In the genomic region with DNA sequence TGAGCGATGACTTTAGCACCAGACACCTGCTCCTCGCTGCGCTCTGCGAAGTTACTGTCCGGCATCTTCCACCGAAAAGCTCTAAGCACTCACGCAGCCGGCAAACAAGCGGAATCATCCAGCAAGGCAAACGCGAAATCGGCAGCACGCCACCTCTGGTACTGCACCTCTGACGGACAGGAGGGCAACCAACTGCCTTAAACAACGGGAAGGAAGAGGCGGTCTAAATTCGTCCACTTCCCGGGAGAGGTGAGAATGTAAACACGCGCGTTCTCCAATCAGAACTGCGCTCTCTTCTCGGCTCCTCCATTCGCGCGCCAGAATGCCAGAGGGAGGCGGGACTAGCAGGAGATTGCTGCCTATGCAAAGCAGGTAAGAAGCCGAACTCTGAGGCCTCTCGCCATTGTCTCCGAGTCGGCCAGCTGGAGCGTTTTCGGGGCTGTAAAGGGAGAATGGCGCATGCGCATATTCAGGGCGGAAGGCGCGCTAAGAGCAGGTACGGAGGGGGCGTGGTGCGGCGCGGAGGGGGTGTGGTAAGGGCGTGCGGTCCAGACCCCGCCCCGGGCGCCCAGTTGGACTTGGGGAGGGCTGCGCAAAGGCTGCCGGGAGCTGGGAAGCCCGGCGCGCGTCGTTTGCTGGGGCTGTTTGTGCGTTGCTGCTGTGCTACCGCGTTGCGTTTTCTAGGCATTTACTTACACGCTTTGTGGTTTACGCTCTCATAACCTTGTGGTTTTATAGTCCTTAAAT, we compare ENCODE assay signal across 1 cellular context.
TF ChIP-seq lines count a peak whose summit lies in the region.

A gene with protein sequence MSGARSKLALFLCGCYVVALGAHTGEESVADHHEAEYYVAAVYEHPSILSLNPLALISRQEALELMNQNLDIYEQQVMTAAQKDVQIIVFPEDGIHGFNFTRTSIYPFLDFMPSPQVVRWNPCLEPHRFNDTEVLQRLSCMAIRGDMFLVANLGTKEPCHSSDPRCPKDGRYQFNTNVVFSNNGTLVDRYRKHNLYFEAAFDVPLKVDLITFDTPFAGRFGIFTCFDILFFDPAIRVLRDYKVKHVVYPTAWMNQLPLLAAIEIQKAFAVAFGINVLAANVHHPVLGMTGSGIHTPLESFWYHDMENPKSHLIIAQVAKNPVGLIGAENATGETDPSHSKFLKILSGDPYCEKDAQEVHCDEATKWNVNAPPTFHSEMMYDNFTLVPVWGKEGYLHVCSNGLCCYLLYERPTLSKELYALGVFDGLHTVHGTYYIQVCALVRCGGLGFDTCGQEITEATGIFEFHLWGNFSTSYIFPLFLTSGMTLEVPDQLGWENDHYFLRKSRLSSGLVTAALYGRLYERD (plus strand): TSS at position 347 of the 747 bp plus-strand sequence. CDS start 33,695 bp downstream, outside the sequence.
A gene (minus strand): TSS at position 171 of the 747 bp plus-strand sequence. CDS start 106 bp downstream, at position 65.

TF ChIP-seq in HEK293, 187 proteins besides CTCF, POLR2A, EP300 and RAD21 (continued from another document and continues in another):
- no peak for TF ChIP-seq MZF1 (tag by site-specific recombination; IDR thresholded peaks at IDR 0.05; ENCODE audit: borderline replicate concordance)
- TF ChIP-seq, protein P1, sequence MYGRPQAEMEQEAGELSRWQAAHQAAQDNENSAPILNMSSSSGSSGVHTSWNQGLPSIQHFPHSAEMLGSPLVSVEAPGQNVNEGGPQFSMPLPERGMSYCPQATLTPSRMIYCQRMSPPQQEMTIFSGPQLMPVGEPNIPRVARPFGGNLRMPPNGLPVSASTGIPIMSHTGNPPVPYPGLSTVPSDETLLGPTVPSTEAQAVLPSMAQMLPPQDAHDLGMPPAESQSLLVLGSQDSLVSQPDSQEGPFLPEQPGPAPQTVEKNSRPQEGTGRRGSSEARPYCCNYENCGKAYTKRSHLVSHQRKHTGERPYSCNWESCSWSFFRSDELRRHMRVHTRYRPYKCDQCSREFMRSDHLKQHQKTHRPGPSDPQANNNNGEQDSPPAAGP (tag by site-specific recombination; IDR thresholded peaks at IDR 0.05) = peak; percentile 72; the same call in 1 of the 2 replicates
- TF ChIP-seq, protein P2, sequence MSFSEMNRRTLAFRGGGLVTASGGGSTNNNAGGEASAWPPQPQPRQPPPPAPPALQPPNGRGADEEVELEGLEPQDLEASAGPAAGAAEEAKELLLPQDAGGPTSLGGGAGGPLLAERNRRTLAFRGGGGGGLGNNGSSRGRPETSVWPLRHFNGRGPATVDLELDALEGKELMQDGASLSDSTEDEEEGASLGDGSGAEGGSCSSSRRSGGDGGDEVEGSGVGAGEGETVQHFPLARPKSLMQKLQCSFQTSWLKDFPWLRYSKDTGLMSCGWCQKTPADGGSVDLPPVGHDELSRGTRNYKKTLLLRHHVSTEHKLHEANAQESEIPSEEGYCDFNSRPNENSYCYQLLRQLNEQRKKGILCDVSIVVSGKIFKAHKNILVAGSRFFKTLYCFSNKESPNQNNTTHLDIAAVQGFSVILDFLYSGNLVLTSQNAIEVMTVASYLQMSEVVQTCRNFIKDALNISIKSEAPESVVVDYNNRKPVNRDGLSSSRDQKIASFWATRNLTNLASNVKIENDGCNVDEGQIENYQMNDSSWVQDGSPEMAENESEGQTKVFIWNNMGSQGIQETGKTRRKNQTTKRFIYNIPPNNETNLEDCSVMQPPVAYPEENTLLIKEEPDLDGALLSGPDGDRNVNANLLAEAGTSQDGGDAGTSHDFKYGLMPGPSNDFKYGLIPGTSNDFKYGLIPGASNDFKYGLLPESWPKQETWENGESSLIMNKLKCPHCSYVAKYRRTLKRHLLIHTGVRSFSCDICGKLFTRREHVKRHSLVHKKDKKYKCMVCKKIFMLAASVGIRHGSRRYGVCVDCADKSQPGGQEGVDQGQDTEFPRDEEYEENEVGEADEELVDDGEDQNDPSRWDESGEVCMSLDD (tag by site-specific recombination; IDR thresholded peaks at IDR 0.05) = no peak
- peak; percentile 37; the same call in 1 of the 2 replicates for TF ChIP-seq GLIS1 (tag by site-specific recombination; IDR thresholded peaks at IDR 0.05)
- no peak for TF ChIP-seq SCRT1 (tag by site-specific recombination; IDR thresholded peaks at IDR 0.05; ENCODE audit: borderline replicate concordance)
- TF ChIP-seq, protein P3, sequence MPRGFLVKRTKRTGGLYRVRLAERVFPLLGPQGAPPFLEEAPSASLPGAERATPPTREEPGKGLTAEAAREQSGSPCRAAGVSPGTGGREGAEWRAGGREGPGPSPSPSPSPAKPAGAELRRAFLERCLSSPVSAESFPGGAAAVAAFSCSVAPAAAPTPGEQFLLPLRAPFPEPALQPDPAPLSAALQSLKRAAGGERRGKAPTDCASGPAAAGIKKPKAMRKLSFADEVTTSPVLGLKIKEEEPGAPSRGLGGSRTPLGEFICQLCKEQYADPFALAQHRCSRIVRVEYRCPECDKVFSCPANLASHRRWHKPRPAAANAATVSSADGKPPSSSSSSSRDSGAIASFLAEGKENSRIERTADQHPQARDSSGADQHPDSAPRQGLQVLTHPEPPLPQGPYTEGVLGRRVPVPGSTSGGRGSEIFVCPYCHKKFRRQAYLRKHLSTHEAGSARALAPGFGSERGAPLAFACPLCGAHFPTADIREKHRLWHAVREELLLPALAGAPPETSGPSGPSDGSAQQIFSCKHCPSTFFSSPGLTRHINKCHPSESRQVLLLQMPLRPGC (tag by site-specific recombination; IDR thresholded peaks at IDR 0.05) = no peak
- no peak for TF ChIP-seq ZNF202 (tag by site-specific recombination; IDR thresholded peaks at IDR 0.05; ENCODE audit: borderline replicate concordance)
- TF ChIP-seq, protein P4, sequence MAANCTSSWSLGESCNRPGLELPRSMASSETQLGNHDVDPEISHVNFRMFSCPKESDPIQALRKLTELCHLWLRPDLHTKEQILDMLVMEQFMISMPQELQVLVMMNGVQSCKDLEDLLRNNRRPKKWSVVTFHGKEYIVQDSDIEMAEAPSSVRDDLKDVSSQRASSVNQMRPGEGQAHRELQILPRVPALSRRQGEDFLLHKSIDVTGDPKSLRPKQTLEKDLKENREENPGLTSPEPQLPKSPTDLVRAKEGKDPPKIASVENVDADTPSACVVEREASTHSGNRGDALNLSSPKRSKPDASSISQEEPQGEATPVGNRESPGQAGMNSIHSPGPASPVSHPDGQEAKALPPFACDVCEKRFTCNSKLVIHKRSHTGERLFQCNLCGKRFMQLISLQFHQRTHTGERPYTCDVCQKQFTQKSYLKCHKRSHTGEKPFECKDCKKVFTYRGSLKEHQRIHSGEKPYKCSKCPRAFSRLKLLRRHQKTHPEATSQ (tag by site-specific recombination; IDR thresholded peaks at IDR 0.05) = peak; percentile 94
- TF ChIP-seq ZNF776 (tag by site-specific recombination; IDR thresholded peaks at IDR 0.05; ENCODE audit: borderline replicate concordance) = no peak
- TF ChIP-seq, protein P5, sequence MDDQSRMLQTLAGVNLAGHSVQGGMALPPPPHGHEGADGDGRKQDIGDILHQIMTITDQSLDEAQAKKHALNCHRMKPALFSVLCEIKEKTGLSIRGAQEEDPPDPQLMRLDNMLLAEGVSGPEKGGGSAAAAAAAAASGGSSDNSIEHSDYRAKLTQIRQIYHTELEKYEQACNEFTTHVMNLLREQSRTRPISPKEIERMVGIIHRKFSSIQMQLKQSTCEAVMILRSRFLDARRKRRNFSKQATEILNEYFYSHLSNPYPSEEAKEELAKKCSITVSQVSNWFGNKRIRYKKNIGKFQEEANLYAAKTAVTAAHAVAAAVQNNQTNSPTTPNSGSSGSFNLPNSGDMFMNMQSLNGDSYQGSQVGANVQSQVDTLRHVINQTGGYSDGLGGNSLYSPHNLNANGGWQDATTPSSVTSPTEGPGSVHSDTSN (CRISPR knock-in tag; IDR thresholded peaks at IDR 0.05) = peak; percentile 98
- TF ChIP-seq ZFP69B (tag by site-specific recombination; IDR thresholded peaks at IDR 0.05) = peak; percentile 65; the same call in 1 of the 2 replicates
- TF ChIP-seq ZNF548 (tag by site-specific recombination; IDR thresholded peaks at IDR 0.05) = no peak
- no peak for TF ChIP-seq ZNF529 (tag by site-specific recombination; IDR thresholded peaks at IDR 0.05; ENCODE audit: insufficient replicate concordance)
- TF ChIP-seq, protein P6, sequence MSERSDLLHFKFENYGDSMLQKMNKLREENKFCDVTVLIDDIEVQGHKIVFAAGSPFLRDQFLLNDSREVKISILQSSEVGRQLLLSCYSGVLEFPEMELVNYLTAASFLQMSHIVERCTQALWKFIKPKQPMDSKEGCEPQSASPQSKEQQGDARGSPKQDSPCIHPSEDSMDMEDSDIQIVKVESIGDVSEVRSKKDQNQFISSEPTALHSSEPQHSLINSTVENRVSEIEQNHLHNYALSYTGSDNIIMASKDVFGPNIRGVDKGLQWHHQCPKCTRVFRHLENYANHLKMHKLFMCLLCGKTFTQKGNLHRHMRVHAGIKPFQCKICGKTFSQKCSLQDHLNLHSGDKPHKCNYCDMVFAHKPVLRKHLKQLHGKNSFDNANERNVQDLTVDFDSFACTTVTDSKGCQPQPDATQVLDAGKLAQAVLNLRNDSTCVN (tag by site-specific recombination; optimal IDR thresholded peaks at IDR 0.05) = peak; percentile 49
- TF ChIP-seq ZNF335 (tag by site-specific recombination; conservative IDR thresholded peaks at IDR 0.05) = peak; percentile 92
- peak; percentile 41; the same call in 1 of the 2 replicates for TF ChIP-seq ZNF394 (tag by site-specific recombination; IDR thresholded peaks at IDR 0.05; ENCODE audit: borderline replicate concordance)
- no peak for TF ChIP-seq ZNF768 (tag by site-specific recombination; IDR thresholded peaks at IDR 0.05)
- peak; percentile 65; the same call in 1 of the 2 replicates for TF ChIP-seq KLF16 (tag by site-specific recombination; IDR thresholded peaks at IDR 0.05)
- TF ChIP-seq ZNF292 (tag by site-specific recombination; IDR thresholded peaks at IDR 0.05; ENCODE audit: borderline replicate concordance, low read depth) = no peak
- no peak for TF ChIP-seq ZNF16 (tag by site-specific recombination; IDR thresholded peaks at IDR 0.05; ENCODE audit: low read depth)
- peak; percentile 71 for TF ChIP-seq SP7 (tag by site-specific recombination; IDR thresholded peaks at IDR 0.05)
- TF ChIP-seq RBAK (tag by site-specific recombination; IDR thresholded peaks at IDR 0.05) = no peak
- TF ChIP-seq ZFHX2 (tag by site-specific recombination; conservative IDR thresholded peaks at IDR 0.05) = no peak
- peak; percentile 92 for TF ChIP-seq ZNF2 (tag by site-specific recombination; IDR thresholded peaks at IDR 0.05)
- TF ChIP-seq KLF8 (tag by site-specific recombination; IDR thresholded peaks at IDR 0.05) = peak; percentile 98
- TF ChIP-seq, protein P7, sequence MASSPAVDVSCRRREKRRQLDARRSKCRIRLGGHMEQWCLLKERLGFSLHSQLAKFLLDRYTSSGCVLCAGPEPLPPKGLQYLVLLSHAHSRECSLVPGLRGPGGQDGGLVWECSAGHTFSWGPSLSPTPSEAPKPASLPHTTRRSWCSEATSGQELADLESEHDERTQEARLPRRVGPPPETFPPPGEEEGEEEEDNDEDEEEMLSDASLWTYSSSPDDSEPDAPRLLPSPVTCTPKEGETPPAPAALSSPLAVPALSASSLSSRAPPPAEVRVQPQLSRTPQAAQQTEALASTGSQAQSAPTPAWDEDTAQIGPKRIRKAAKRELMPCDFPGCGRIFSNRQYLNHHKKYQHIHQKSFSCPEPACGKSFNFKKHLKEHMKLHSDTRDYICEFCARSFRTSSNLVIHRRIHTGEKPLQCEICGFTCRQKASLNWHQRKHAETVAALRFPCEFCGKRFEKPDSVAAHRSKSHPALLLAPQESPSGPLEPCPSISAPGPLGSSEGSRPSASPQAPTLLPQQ (tag by site-specific recombination; IDR thresholded peaks at IDR 0.05) = peak; percentile 70; the same call in 1 of the 2 replicates
- TF ChIP-seq ZBTB8A (tag by site-specific recombination; IDR thresholded peaks at IDR 0.05) = peak; percentile 66
- TF ChIP-seq KLF1 (tag by site-specific recombination; IDR thresholded peaks at IDR 0.05) = peak; percentile 93
- TF ChIP-seq, protein P8, sequence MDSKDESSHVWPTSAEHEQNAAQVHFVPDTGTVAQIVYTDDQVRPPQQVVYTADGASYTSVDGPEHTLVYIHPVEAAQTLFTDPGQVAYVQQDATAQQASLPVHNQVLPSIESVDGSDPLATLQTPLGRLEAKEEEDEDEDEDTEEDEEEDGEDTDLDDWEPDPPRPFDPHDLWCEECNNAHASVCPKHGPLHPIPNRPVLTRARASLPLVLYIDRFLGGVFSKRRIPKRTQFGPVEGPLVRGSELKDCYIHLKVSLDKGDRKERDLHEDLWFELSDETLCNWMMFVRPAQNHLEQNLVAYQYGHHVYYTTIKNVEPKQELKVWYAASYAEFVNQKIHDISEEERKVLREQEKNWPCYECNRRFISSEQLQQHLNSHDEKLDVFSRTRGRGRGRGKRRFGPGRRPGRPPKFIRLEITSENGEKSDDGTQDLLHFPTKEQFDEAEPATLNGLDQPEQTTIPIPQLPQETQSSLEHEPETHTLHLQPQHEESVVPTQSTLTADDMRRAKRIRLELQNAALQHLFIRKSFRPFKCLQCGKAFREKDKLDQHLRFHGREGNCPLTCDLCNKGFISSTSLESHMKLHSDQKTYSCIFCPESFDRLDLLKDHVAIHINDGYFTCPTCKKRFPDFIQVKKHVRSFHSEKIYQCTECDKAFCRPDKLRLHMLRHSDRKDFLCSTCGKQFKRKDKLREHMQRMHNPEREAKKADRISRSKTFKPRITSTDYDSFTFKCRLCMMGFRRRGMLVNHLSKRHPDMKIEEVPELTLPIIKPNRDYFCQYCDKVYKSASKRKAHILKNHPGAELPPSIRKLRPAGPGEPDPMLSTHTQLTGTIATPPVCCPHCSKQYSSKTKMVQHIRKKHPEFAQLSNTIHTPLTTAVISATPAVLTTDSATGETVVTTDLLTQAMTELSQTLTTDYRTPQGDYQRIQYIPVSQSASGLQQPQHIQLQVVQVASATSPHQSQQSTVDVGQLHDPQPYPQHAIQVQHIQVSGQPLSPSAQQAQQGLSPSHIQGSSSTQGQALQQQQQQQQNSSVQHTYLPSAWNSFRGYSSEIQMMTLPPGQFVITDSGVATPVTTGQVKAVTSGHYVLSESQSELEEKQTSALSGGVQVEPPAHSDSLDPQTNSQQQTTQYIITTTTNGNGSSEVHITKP (tag by site-specific recombination; IDR thresholded peaks at IDR 0.05) = peak; percentile 36; the same call in 1 of the 2 replicates
- peak; percentile 31; the same call in 1 of the 2 replicates for TF ChIP-seq ZBTB17 (tag by site-specific recombination; IDR thresholded peaks at IDR 0.05)
- TF ChIP-seq WT1 (tag by site-specific recombination; IDR thresholded peaks at IDR 0.05) = no peak
- TF ChIP-seq OSR2 (tag by site-specific recombination; IDR thresholded peaks at IDR 0.05) = 0 out of 2 replicates have a peak, but pooled peaks have one; percentile 22
- no peak for TF ChIP-seq FEZF1 (tag by site-specific recombination; IDR thresholded peaks at IDR 0.05)
- TF ChIP-seq, protein P9, sequence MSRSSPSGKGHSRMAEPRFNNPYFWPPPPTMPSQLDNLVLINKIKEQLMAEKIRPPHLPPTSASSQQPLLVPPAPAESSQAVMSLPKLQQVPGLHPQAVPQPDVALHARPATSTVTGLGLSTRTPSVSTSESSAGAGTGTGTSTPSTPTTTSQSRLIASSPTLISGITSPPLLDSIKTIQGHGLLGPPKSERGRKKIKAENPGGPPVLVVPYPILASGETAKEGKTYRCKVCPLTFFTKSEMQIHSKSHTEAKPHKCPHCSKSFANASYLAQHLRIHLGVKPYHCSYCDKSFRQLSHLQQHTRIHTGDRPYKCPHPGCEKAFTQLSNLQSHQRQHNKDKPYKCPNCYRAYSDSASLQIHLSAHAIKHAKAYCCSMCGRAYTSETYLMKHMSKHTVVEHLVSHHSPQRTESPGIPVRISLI (tag by site-specific recombination; IDR thresholded peaks at IDR 0.05) = no peak
- 0 out of 2 replicates have a peak, but pooled peaks have one; percentile 18 for TF ChIP-seq ZNF558 (tag by site-specific recombination; IDR thresholded peaks at IDR 0.05)
- no peak for TF ChIP-seq ZFP3 (tag by site-specific recombination; IDR thresholded peaks at IDR 0.05; ENCODE audit: low read depth)
- TF ChIP-seq OVOL3 (tag by site-specific recombination; IDR thresholded peaks at IDR 0.05) = no peak
- peak; percentile 92 for TF ChIP-seq SP3 (tag by site-specific recombination; IDR thresholded peaks at IDR 0.05)
- peak; percentile 100 for TF ChIP-seq KLF9 (tag by site-specific recombination; IDR thresholded peaks at IDR 0.05; ENCODE audit: low read depth)
- TF ChIP-seq HOXC10 (CRISPR knock-in tag; IDR thresholded peaks at IDR 0.05) = no peak
